2 cellular contexts compared by ENCODE assay signal in genomic region chr19:3690551-3691371, GRCh38.
TF ChIP-seq lines count a peak whose summit lies in the region.

No MANE protein-coding gene starts in this region.

TF ChIP-seq in HEK293T, 16 proteins besides CTCF, POLR2A, EP300 and RAD21 (continued from another document):
- TF ChIP-seq FOXA1 (IDR thresholded peaks at IDR 0.05) (no peak), CTBP1 (IDR thresholded peaks at IDR 0.05; ENCODE audit: borderline replicate concordance) (no peak)
TF ChIP-seq in HEK293T: peak in this region for 0.

TF ChIP-seq in GM23338, 12 proteins besides CTCF, POLR2A, EP300 and RAD21 (continued from another document):
- TF ChIP-seq ZNF462 (CRISPR knock-in tag; IDR thresholded peaks at IDR 0.05) (no peak), ZNF331 (CRISPR knock-in tag; IDR thresholded peaks at IDR 0.05; ENCODE audit: low read depth) (no peak), NANOG (IDR thresholded peaks at IDR 0.05; ENCODE audit: borderline replicate concordance) (no peak), POLR2AphosphoS5 (IDR thresholded peaks at IDR 0.05; ENCODE audit: low read depth) (no peak), REST (IDR thresholded peaks at IDR 0.05; ENCODE audit: unreplicated experiment) (no peak), CREB1 (CRISPR knock-in tag; IDR thresholded peaks at IDR 0.05; ENCODE audit: low read depth) (no peak), STAT1 (IDR thresholded peaks at IDR 0.05; ENCODE audit: unreplicated experiment) (no peak)
